Comparison of ENCODE assay signal across 8 cellular contexts in genomic region chr3:43690400-43691119, GRCh38. TPM values are rescaled to one million over a fixed set of nuclear protein-coding genes. Genes with fewer than 3 reads are reported as not detected.
DNase-seq lines count a peak whose midpoint lies in the region; ATAC-seq lines count a peak whose summit lies in the region.

Gene ABHD5 (plus strand): TSS chr3:43690938. CDS start chr3:43690993, 55 bp downstream.

- no peak within 1 kb of the TSS for H2BK5ac ChIP-seq in mesenchymal stem cell (ENCODE audit: low read depth, low read length, poor library complexity, severe bottlenecking)

- no peaks in the 10 kb centered on the region for H3K9me3 Mint-ChIP-seq in effector memory CD8-positive, alpha-beta T cell

- no peak within 1 kb of the TSS for H2AK5ac ChIP-seq in mesenchymal stem cell (ENCODE audit: low read length, severe bottlenecking)

- peak within 1 kb of the TSS; percentile 90 for H3K9ac ChIP-seq in mesenchymal stem cell (ENCODE audit: low read length)

- H3K4ac ChIP-seq in mesenchymal stem cell (ENCODE audit: low read depth in 1 of 2, low read length in 2 of 2), result peak within 1 kb of the TSS in 1 of 2 experiments; percentile 47

- H2BK15ac ChIP-seq in mesenchymal stem cell (ENCODE audit: low read depth, poor library complexity, severe bottlenecking), result peak within 1 kb of the TSS; percentile 85

- peak within 1 kb of the TSS; percentile 86 to 93 for H3K4me3 ChIP-seq in mesenchymal stem cell (ENCODE audit: insufficient read depth in 1 of 2, low read depth in 1 of 2, low read length in 2 of 2)

- peak within 1 kb of the TSS in 1 of 2 experiments; percentile 56 for H3K23ac ChIP-seq in mesenchymal stem cell (ENCODE audit: low read length in 2 of 2)

- H3K27me3 Mint-ChIP-seq in effector memory CD8-positive, alpha-beta T cell, result no peaks in the 10 kb centered on the region

- H3K79me1 ChIP-seq in mesenchymal stem cell (replicated peaks; ENCODE audit: low read length, poor library complexity, severe bottlenecking), result peaks cover 7% of the 10 kb centered on the region

- peak; percentile 96 for DNase-seq in COLO668 (lab: John Stamatoyannopoulos, UW; ENCODE audit: unreplicated experiment)
- peak; percentile 55 for DNase-seq in HPDE6-E6E7 (ENCODE audit: extremely low spot score)
- peak; percentile 83 to 93 for DNase-seq in NOMO-1 (lab: John Stamatoyannopoulos, UW; ENCODE audit: unreplicated experiment in 2 of 2)
- DNase-seq in activated CD8-positive, alpha-beta memory T cell treated with anti-CD3 and anti-CD28 coated beads for 4 hours (ENCODE audit: low read depth in 2 of 2), result peak; percentile 83 to 85
- DNase-seq in effector memory CD8-positive, alpha-beta T cell, result peak; percentile 95 to 96 (median 95)
- DNase-seq in mesenchymal stem cell, result peak; percentile 93
- DNase-seq in stimulated activated CD8-positive, alpha-beta memory T cell treated with anti-CD3 and anti-CD28 coated beads, Interleukin-12 subunit alpha, Interleukin-12 subunit beta, amount 100 ng/mL, for 4 hours (ENCODE audit: low read depth), result peak; percentile 93

- H3K9me3 ChIP-seq in mesenchymal stem cell (ENCODE audit: control insufficient read depth, low read length), result no peaks in the 10 kb centered on the region

- H4K8ac ChIP-seq in mesenchymal stem cell (ENCODE audit: low read length), result peak within 1 kb of the TSS; percentile 94

- H3K4me1 Mint-ChIP-seq in effector memory CD8-positive, alpha-beta T cell (ENCODE audit: low read depth in 2 of 2), result peaks cover 15 to 27% of the 10 kb centered on the region in 2 donors

- H3K27me3 ChIP-seq in mesenchymal stem cell (ENCODE audit: control insufficient read depth in 1 of 2, insufficient read depth in 1 of 2, low read length in 2 of 2), result no peaks in the 10 kb centered on the region

- H3K18ac ChIP-seq in mesenchymal stem cell (ENCODE audit: low read depth in 1 of 2, low read length in 2 of 2), result peak within 1 kb of the TSS; percentile 28 to 81

- no peaks in the 10 kb centered on the region for H3K36me3 ChIP-seq in mesenchymal stem cell (ENCODE audit: control insufficient read depth in 1 of 2, insufficient read depth in 2 of 2, low read depth in 1 of 2, low read length in 2 of 2)

- peak within 1 kb of the TSS; percentile 47 for H4K91ac ChIP-seq in mesenchymal stem cell (ENCODE audit: low read length)

- H3K27ac Mint-ChIP-seq in effector memory CD8-positive, alpha-beta T cell, result peak within 1 kb of the TSS; percentile 94 to 96

- WGBS in mesenchymal stem cell, result 2% methylated on average over 28 of the region's 71 CpGs

- peak within 1 kb of the TSS; percentile 78 for H2BK120ac ChIP-seq in mesenchymal stem cell (ENCODE audit: low read depth, low read length)

- peak within 1 kb of the TSS in 1 of 2 experiments; percentile 89 for H3K14ac ChIP-seq in mesenchymal stem cell (ENCODE audit: low read length in 2 of 2)

- no peak within 1 kb of the TSS for H3K27ac ChIP-seq in mesenchymal stem cell (ENCODE audit: low read length, poor library complexity, severe bottlenecking)

- H2AFZ ChIP-seq in mesenchymal stem cell (ENCODE audit: low read depth, low read length), result peak within 1 kb of the TSS; percentile 89

- H3K36me3 Mint-ChIP-seq in effector memory CD8-positive, alpha-beta T cell (ENCODE audit: insufficient read depth), result peaks cover 21% of the 10 kb centered on the region

- H3K4me1 ChIP-seq in mesenchymal stem cell (ENCODE audit: control insufficient read depth, insufficient read depth, low read depth, low read length), result peaks cover 10% of the 10 kb centered on the region

- H2BK12ac ChIP-seq in mesenchymal stem cell (ENCODE audit: low read length in 2 of 2), result peak within 1 kb of the TSS; percentile 68 to 75

- peak within 1 kb of the TSS; percentile 85 to 88 for H3K4me3 Mint-ChIP-seq in effector memory CD8-positive, alpha-beta T cell

- H3K4me2 ChIP-seq in mesenchymal stem cell (ENCODE audit: low read length, poor library complexity, severe bottlenecking), result peak within 1 kb of the TSS; percentile 61

- peak; percentile 84 for ATAC-seq in GM19463 (IDR thresholded peaks at IDR 0.05; ENCODE audit: unreplicated experiment)
- peak; percentile 91 for ATAC-seq in effector memory CD8-positive, alpha-beta T cell (replicated peaks)

RNA-seq across cellular contexts. Expression of gene ABHD5, which starts in this region (rescaled TPM):
- 11.5 TPM for polyA plus RNA-seq in mesenchymal stem cell (2013, experiment 1 of 2)
- 11.7 TPM for polyA plus RNA-seq in mesenchymal stem cell (2013, experiment 2 of 2)
